In genomic region chr21:42056996-42057689, GRCh38 we compare ENCODE assay signal across 10 cellular contexts. TPM values are rescaled to one million over a fixed set of nuclear protein-coding genes. Genes with fewer than 3 reads are reported as not detected.
A peak's percentile ranks its signal among the peaks of the same experiment; 100 is the strongest.
DNase-seq lines count a peak whose midpoint lies in the region; ATAC-seq, FAIRE-seq and TF ChIP-seq lines count a peak whose summit lies in the region.
"Had no signal": no experiment of that assay in that cellular context is flagged by ENCODE, and none has a peak within 500 bp of the region (broad histone marks: within the 10 kb centered on the region; RNA-seq: fewer than 3 reads in every experiment).

No MANE protein-coding gene starts in this region.

- H3K36me3 ChIP-seq in PC-9 (ENCODE audit: low read depth): no peaks in the 10 kb centered on the region

- H3K9me2 ChIP-seq in PC-9 (ENCODE audit: insufficient read depth): no peaks in the 10 kb centered on the region

- peak; percentile 68 for DNase-seq in HCEC 1CT
- peak; percentile 62 to 90 for DNase-seq in PC-9
- DNase-seq in fibroblast of pulmonary artery (ENCODE audit: low read depth): peak; percentile 58
- peak; percentile 88 for DNase-seq in stromal cell of bone marrow (ENCODE audit: low read depth)
- DNase-seq in activated CD4-positive, alpha-beta T cell treated with anti-CD3 and anti-CD28 coated beads for 48 hours: no peak
- DNase-seq in GM19239 (ENCODE audit: insufficient read length, low spot score): no peak
- no peak for DNase-seq in T-helper 2 cell
- DNase-seq in activated CD8-positive, alpha-beta T cell treated with anti-CD3 and anti-CD28 coated beads for 36 hours: no peak
- DNase-seq: activated naive CD8-positive, alpha-beta T cell treated with anti-CD3 and anti-CD28 coated beads for 36 hours; natural killer cell had no signal

- H3K4me3 ChIP-seq in PC-9: peak overlapping the region; percentile 51; the same call in 1 of the 2 replicates
- H3K4me3 ChIP-seq in fibroblast of pulmonary artery (replicated peaks; ENCODE audit: low read depth, low read length): no peak overlapping the region

- no TSS peak for BruUV-seq in PC-9 (replicated peaks; lab: Mats Ljungman, UMichigan)

- CTCF ChIA-PET in PC-9 (lab: Charles Lee): no interaction called here
- CTCF ChIA-PET in activated CD8-positive, alpha-beta T cell treated with anti-CD3 and anti-CD28 coated beads for 36 hours (lab: Charles Lee): no interaction called here

- no peak overlapping the region for H3K4me3 Mint-ChIP-seq in activated CD8-positive, alpha-beta T cell treated with anti-CD3 and anti-CD28 coated beads for 36 hours
- H3K4me3 Mint-ChIP-seq: activated naive CD8-positive, alpha-beta T cell treated with anti-CD3 and anti-CD28 coated beads for 36 hours; natural killer cell had no signal

- no peaks in the 10 kb centered on the region for H4K20me1 ChIP-seq in PC-9 (ENCODE audit: insufficient read depth)

- H3K36me3 Mint-ChIP-seq in activated CD8-positive, alpha-beta T cell treated with anti-CD3 and anti-CD28 coated beads for 36 hours (ENCODE audit: low read depth): no peaks in the 10 kb centered on the region
- H3K36me3 Mint-ChIP-seq: activated naive CD8-positive, alpha-beta T cell treated with anti-CD3 and anti-CD28 coated beads for 36 hours; natural killer cell had no signal

- peaks cover 13% of the 10 kb centered on the region for H3K4me1 Mint-ChIP-seq in activated CD8-positive, alpha-beta T cell treated with anti-CD3 and anti-CD28 coated beads for 36 hours (ENCODE audit: low read depth)

- no peaks in the 10 kb centered on the region for H3K79me2 ChIP-seq in PC-9 (ENCODE audit: low read depth)

- peaks cover 26% of the 10 kb centered on the region for H3K4me1 ChIP-seq in PC-9 (replicated peaks; ENCODE audit: insufficient read depth)

- intact Hi-C loops in PC-9 (cut with micrococcal nuclease; ENCODE audit: unreplicated experiment): loop anchor here (2.0 kb wide), 1 partner anchor 38 kb away; no protein-coding TSS in a partner anchor
- intact Hi-C loops in activated CD8-positive, alpha-beta T cell treated with anti-CD3 and anti-CD28 coated beads for 36 hours (cut with micrococcal nuclease): no loop called here

- H3K9me3 Mint-ChIP-seq in activated CD8-positive, alpha-beta T cell treated with anti-CD3 and anti-CD28 coated beads for 36 hours: no peaks in the 10 kb centered on the region
- H3K9me3 Mint-ChIP-seq: activated naive CD8-positive, alpha-beta T cell treated with anti-CD3 and anti-CD28 coated beads for 36 hours; natural killer cell had no signal

- no peak overlapping the region for H3K27ac Mint-ChIP-seq in activated CD8-positive, alpha-beta T cell treated with anti-CD3 and anti-CD28 coated beads for 36 hours
- H3K27ac Mint-ChIP-seq: activated naive CD8-positive, alpha-beta T cell treated with anti-CD3 and anti-CD28 coated beads for 36 hours; natural killer cell had no signal

- peaks cover 23% of the 10 kb centered on the region; the same call in 1 of the 2 replicates for H3F3A ChIP-seq in PC-9 (ENCODE audit: insufficient read depth, low read depth)

- TF ChIP-seq CTCF in PC-9 (conservative IDR thresholded peaks at IDR 0.05): no peak
- no peak for TF ChIP-seq CTCF in fibroblast of pulmonary artery (IDR thresholded peaks at IDR 0.05; ENCODE audit: low read length, missing control alignments)
- no peak for TF ChIP-seq CTCF in activated CD8-positive, alpha-beta T cell treated with anti-CD3 and anti-CD28 coated beads for 36 hours (IDR thresholded peaks at IDR 0.05)

- ATAC-seq in activated CD8-positive, alpha-beta T cell treated with anti-CD3 and anti-CD28 coated beads for 36 hours: no peak
- ATAC-seq: natural killer cell had no signal

- H3K27me3 ChIP-seq in PC-9 (ENCODE audit: insufficient read depth, low read depth): peaks cover 5% of the 10 kb centered on the region; the same call in 1 of the 2 replicates

- no peak overlapping the region; the same call in 1 of the 2 replicates for H2AFZ ChIP-seq in PC-9

- H3K27me3 Mint-ChIP-seq in activated CD8-positive, alpha-beta T cell treated with anti-CD3 and anti-CD28 coated beads for 36 hours: no peaks in the 10 kb centered on the region
- H3K27me3 Mint-ChIP-seq: activated naive CD8-positive, alpha-beta T cell treated with anti-CD3 and anti-CD28 coated beads for 36 hours had no signal

- POLR2A ChIA-PET in PC-9 (lab: Charles Lee; ENCODE audit: unreplicated experiment): no interaction called here
- POLR2A ChIA-PET in activated CD8-positive, alpha-beta T cell treated with anti-CD3 and anti-CD28 coated beads for 36 hours (lab: Charles Lee): interaction anchor here (0.9 kb wide), 1 partner anchor 159 kb away, joined by 4 read pairs; no protein-coding TSS in a partner anchor

- no peak for FAIRE-seq in GM19239 (lab: Jason Lieb, UNC)

- peak overlapping the region; percentile 32 for H3K27ac ChIP-seq in PC-9

- H3K4me2 ChIP-seq in PC-9: peak overlapping the region; percentile 77

- H3K9me3 ChIP-seq in PC-9 (ENCODE audit: insufficient read depth, low read depth): no peaks in the 10 kb centered on the region

RNA-seq across cellular contexts. Expression of gene UMODL1, which starts 14.0 kb away (rescaled TPM):
- total RNA-seq in PC-9 (2021): 0.25 TPM in 1 of 2 replicates, not detected in the other
- total RNA-seq in activated CD8-positive, alpha-beta T cell treated with anti-CD3 and anti-CD28 coated beads for 36 hours: not detected
- total RNA-seq: activated naive CD8-positive, alpha-beta T cell treated with anti-CD3 and anti-CD28 coated beads for 36 hours had no signal

RNA-seq across cellular contexts. Expression of gene ZBTB21, which starts 47.0 kb away (rescaled TPM):
- 9.1 and 13.5 TPM in 2 replicates for total RNA-seq in PC-9 (2021)
- 10 to 100 TPM; 29.6 to 29.7 TPM for total RNA-seq in activated CD8-positive, alpha-beta T cell treated with anti-CD3 and anti-CD28 coated beads for 36 hours

Comparison
In these comparisons a context has a peak if more than half of its experiments do, and no peak if none do; other contexts are left out.
1. DNase-seq: peak in HCEC 1CT (single experiment), PC-9 (2 of 2), fibroblast of pulmonary artery (single experiment) and stromal cell of bone marrow (single experiment); none in activated CD4-positive, alpha-beta T cell treated with anti-CD3 and anti-CD28 coated beads for 48 hours (single experiment), GM19239 (single experiment), T-helper 2 cell (0 of 5) and activated CD8-positive, alpha-beta T cell treated with anti-CD3 and anti-CD28 coated beads for 36 hours (single experiment).